8 cellular contexts compared by ENCODE assay signal in genomic region chr10:44978570-44979280, GRCh38. TPM values are rescaled to one million over a fixed set of nuclear protein-coding genes. Genes with fewer than 3 reads are reported as not detected.
DNase-seq lines count a peak whose midpoint lies in the region; ATAC-seq, FAIRE-seq and TF ChIP-seq lines count a peak whose summit lies in the region.

Gene DEPP1 (minus strand): TSS chr10:44978809. CDS start chr10:44978030, 779 bp downstream.

- peak within 1 kb of the TSS; percentile 48 for H3K27ac ChIP-seq in GM12878 (ENCODE audit: control insufficient read depth, insufficient read depth)

- BruUV-seq in GM12878 (replicated peaks; lab: Mats Ljungman, UMichigan) = no TSS peak

- no peaks in the 10 kb centered on the region for H3K9me3 ChIP-seq in GM12878 (replicated peaks; ENCODE audit: control insufficient read depth, insufficient read depth, low read length)

- peak within 1 kb of the TSS; percentile 41 for H3K9ac ChIP-seq in GM12878 (ENCODE audit: control insufficient read depth, insufficient read depth, low read length)

- 65% methylated on average over 12 of the region's 12 CpGs for WGBS in GM12878 (ENCODE audit: insufficient coverage, insufficient replicate concordance, low lambda C conversion rate, missing lambda C conversion rate)

- CTCF ChIA-PET in GM12878 (lab: Yijun Ruan, JAX) = interaction anchor here (0.7 to 10.1 kb wide), 7 partner anchors 10 to 271 kb away, joined by 3 to 181 read pairs (median 5); no protein-coding TSS in a partner anchor

- no peak within 1 kb of the TSS for H3K4me3 ChIP-seq in H7 (ENCODE audit: insufficient read depth, low read depth, low read length)
- H3K4me3 ChIP-seq in GM12878 = peak within 1 kb of the TSS; percentile 61

- peak in 1 of 3 experiments; percentile 11; a peak in 1 of 6 replicates for TF ChIP-seq CTCF in GM12878 (IDR thresholded peaks at IDR 0.05 in 2 of 3, conservative IDR thresholded peaks at IDR 0.05 in 1 of 3; ENCODE audit: control insufficient read depth in 2 of 3, extremely low read depth in 1 of 3, insufficient read depth in 1 of 3, low read depth in 3 of 3, low read length in 3 of 3)

- H4K20me1 ChIP-seq in GM12878 (ENCODE audit: control insufficient read depth, insufficient read depth) = no peaks in the 10 kb centered on the region

- H3K27me3 ChIP-seq in H7 (ENCODE audit: control insufficient read depth, insufficient read depth, low read length) = no peaks in the 10 kb centered on the region; the same call in 1 of the 2 replicates
- no peaks in the 10 kb centered on the region for H3K27me3 ChIP-seq in GM12878 (replicated peaks in 1 of 2; ENCODE audit: control insufficient read depth in 2 of 2, insufficient read depth in 2 of 2, low read length in 1 of 2)

- no peak for TF ChIP-seq EP300 in GM12878 (IDR thresholded peaks at IDR 0.05; ENCODE audit: borderline replicate concordance in 1 of 2, control insufficient read depth in 1 of 2, low read depth in 2 of 2, low read length in 2 of 2)

- no peak within 1 kb of the TSS for H2AFZ ChIP-seq in GM12878 (ENCODE audit: control insufficient read depth, low read depth, low read length)

- ATAC-seq in GM12878 = peak; percentile 3; the same call in 2 of the 3 replicates
- no peak for ATAC-seq in HG03520 (IDR thresholded peaks at IDR 0.05; ENCODE audit: unreplicated experiment)

- H3K4me1 ChIP-seq in GM12878 (ENCODE audit: control insufficient read depth, insufficient read depth, low read length) = peaks cover 57% of the 10 kb centered on the region

- intact Hi-C loops in GM12878 (cut with micrococcal nuclease; ENCODE audit: unreplicated experiment) = no loop called here

- peaks cover 11% of the 10 kb centered on the region for H3K79me2 ChIP-seq in GM12878 (ENCODE audit: control insufficient read depth, insufficient read depth, low read length)

- RAD21 ChIA-PET in GM12878 (lab: Charles Lee; ENCODE audit: unreplicated experiment) = interaction anchor here (0.7 to 7.7 kb wide), 5 partner anchors 10 to 49 kb away, joined by 3 to 124 read pairs (median 4); no protein-coding TSS in a partner anchor

- no peak for TF ChIP-seq RAD21 in GM12878 (IDR thresholded peaks at IDR 0.05; ENCODE audit: insufficient read depth, low read depth, low read length)

- peak; percentile 46 for DNase-seq in CMK (ENCODE audit: low read depth)
- DNase-seq in H7 = peak; percentile 88
- peak; percentile 68 for DNase-seq in NCI-H345 treated with DMSO at 0.1 percent for 48 hours (lab: John Stamatoyannopoulos, UW; ENCODE audit: unreplicated experiment)
- no peak for DNase-seq in GM12878 (ENCODE audit: low read depth, low spot score)
- peak; percentile 88 for DNase-seq in hepatic stellate cell (ENCODE audit: low spot score)
- peak; percentile 98 for DNase-seq in renal cortical epithelial cell (ENCODE audit: low read depth)
- no peak for DNase-seq in AML-193 (lab: John Stamatoyannopoulos, UW)

- H3K36me3 ChIP-seq in H7 (replicated peaks; ENCODE audit: control insufficient read depth, insufficient read depth, low read length) = no peaks in the 10 kb centered on the region; the same call in 1 of the 2 replicates
- peaks cover 0 to 1% of the 10 kb centered on the region in 2 experiments; a peak in 2 of 4 replicates for H3K36me3 ChIP-seq in GM12878 (ENCODE audit: control insufficient read depth in 2 of 2, insufficient read depth in 2 of 2, low read length in 1 of 2)

- SMC1A ChIA-PET in GM12878 (lab: Charles Lee; ENCODE audit: uncharacterized antibody, unreplicated experiment) = interaction anchor here (1.3 to 5.2 kb wide), 7 partner anchors 11 to 46 kb away, joined by 6 to 43 read pairs (median 8); partner anchors contain the start of gene ZNF22

- in situ Hi-C loops in GM12878 (cut with MboI) = loop anchor here (5.0 kb wide), 1 partner anchor 46 kb away; no protein-coding TSS in a partner anchor

- FAIRE-seq in GM12878 (lab: Jason Lieb, UNC) = no peak

- peak within 1 kb of the TSS; percentile 57 for H3K4me2 ChIP-seq in GM12878 (ENCODE audit: control insufficient read depth, insufficient read depth)

- TF ChIP-seq POLR2A in GM12878 (IDR thresholded peaks at IDR 0.05; ENCODE audit: low read depth, low read length) = peak; percentile 90

- POLR2A ChIA-PET in GM12878 (lab: Charles Lee) = interaction anchor here (1.0 to 7.4 kb wide), 8 partner anchors 13 to 46 kb away, joined by 3 to 110 read pairs (median 6); no protein-coding TSS in a partner anchor

TF ChIP-seq in GM12878, 131 proteins besides CTCF, POLR2A, EP300 and RAD21 (continues in another document):
- peak; percentile 94 for TF ChIP-seq MEF2A (IDR thresholded peaks at IDR 0.05; ENCODE audit: insufficient read depth, low read depth, low read length)
- no peak; the same call in 1 of the 2 replicates for TF ChIP-seq TCF3 (IDR thresholded peaks at IDR 0.05; ENCODE audit: borderline replicate concordance, insufficient read depth, low read depth, low read length)
- TF ChIP-seq NFXL1 (IDR thresholded peaks at IDR 0.05; ENCODE audit: borderline replicate concordance) = no peak
- TF ChIP-seq STAT1 (conservative IDR thresholded peaks at IDR 0.05) = no peak
- no peak for TF ChIP-seq CHD4 (IDR thresholded peaks at IDR 0.05)
- TF ChIP-seq SMC3 (IDR thresholded peaks at IDR 0.05; ENCODE audit: borderline replicate concordance, low read length) = no peak
- peak; percentile 94 for TF ChIP-seq POLR2AphosphoS2 (IDR thresholded peaks at IDR 0.05; ENCODE audit: low read depth, low read length)
- no peak for TF ChIP-seq ZNF24 (IDR thresholded peaks at IDR 0.05)
- TF ChIP-seq, protein P1, sequence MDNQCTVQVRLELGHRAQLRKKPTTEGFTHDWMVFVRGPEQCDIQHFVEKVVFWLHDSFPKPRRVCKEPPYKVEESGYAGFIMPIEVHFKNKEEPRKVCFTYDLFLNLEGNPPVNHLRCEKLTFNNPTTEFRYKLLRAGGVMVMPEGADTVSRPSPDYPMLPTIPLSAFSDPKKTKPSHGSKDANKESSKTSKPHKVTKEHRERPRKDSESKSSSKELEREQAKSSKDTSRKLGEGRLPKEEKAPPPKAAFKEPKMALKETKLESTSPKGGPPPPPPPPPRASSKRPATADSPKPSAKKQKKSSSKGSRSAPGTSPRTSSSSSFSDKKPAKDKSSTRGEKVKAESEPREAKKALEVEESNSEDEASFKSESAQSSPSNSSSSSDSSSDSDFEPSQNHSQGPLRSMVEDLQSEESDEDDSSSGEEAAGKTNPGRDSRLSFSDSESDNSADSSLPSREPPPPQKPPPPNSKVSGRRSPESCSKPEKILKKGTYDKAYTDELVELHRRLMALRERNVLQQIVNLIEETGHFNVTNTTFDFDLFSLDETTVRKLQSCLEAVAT (IDR thresholded peaks at IDR 0.05) = peak; percentile 54
- no peak for TF ChIP-seq ZNF217 (IDR thresholded peaks at IDR 0.05)
- no peak for TF ChIP-seq RBBP5 (conservative IDR thresholded peaks at IDR 0.05)
- TF ChIP-seq BHLHE40 (IDR thresholded peaks at IDR 0.05; ENCODE audit: borderline replicate concordance in 1 of 2, low read depth in 2 of 2, low read length in 1 of 2) = peak; percentile 44 to 51; a peak in 2 of 4 replicates
- TF ChIP-seq, protein P2, sequence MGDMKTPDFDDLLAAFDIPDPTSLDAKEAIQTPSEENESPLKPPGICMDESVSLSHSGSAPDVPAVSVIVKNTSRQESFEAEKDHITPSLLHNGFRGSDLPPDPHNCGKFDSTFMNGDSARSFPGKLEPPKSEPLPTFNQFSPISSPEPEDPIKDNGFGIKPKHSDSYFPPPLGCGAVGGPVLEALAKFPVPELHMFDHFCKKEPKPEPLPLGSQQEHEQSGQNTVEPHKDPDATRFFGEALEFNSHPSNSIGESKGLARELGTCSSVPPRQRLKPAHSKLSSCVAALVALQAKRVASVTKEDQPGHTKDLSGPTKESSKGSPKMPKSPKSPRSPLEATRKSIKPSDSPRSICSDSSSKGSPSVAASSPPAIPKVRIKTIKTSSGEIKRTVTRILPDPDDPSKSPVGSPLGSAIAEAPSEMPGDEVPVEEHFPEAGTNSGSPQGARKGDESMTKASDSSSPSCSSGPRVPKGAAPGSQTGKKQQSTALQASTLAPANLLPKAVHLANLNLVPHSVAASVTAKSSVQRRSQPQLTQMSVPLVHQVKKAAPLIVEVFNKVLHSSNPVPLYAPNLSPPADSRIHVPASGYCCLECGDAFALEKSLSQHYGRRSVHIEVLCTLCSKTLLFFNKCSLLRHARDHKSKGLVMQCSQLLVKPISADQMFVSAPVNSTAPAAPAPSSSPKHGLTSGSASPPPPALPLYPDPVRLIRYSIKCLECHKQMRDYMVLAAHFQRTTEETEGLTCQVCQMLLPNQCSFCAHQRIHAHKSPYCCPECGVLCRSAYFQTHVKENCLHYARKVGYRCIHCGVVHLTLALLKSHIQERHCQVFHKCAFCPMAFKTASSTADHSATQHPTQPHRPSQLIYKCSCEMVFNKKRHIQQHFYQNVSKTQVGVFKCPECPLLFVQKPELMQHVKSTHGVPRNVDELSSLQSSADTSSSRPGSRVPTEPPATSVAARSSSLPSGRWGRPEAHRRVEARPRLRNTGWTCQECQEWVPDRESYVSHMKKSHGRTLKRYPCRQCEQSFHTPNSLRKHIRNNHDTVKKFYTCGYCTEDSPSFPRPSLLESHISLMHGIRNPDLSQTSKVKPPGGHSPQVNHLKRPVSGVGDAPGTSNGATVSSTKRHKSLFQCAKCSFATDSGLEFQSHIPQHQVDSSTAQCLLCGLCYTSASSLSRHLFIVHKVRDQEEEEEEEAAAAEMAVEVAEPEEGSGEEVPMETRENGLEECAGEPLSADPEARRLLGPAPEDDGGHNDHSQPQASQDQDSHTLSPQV (IDR thresholded peaks at IDR 0.05) = no peak
- no peak for TF ChIP-seq MTA3 (IDR thresholded peaks at IDR 0.05; ENCODE audit: borderline replicate concordance, low read length)

RNA-seq across cellular contexts. Expression of gene DEPP1, which starts in this region (rescaled TPM):
- total RNA-seq in H7 (2014; rRNA removed; shearing (Covaris generic)) = 0.28 and 1.2 TPM in 2 replicates
- 23.8 and 31.1 TPM in 2 replicates for total RNA-seq in GM12878 (2013; cell fraction: nucleolus; rRNA removed)
- total RNA-seq in GM12878 (2014; rRNA removed) (7.8 and 8.4 TPM in 2 replicates), GM12878 (2014; rRNA removed; fragmentation: Illumina TruSeq; extraction: Trizol) (5.6 and 5.7 TPM in 2 replicates), GM12878 (2021) (8.6 and 8.9 TPM in 2 replicates), renal cortical epithelial cell (11.3 and 24.5 TPM in 2 replicates)
- 1.2 TPM for polyA plus RNA-seq in GM12878 (2011; ENCODE audit: low read depth)
- polyA plus RNA-seq in GM12878 (2011; rRNA removed) (2.4 and 4.5 TPM in 2 replicates), GM12878 (2014; fragmentation: Illumina TruSeq; extraction: Trizol) (3.8 and 6.1 TPM in 2 replicates), GM12878 (2014; fragmentation: Nextera tagmentation; extraction: Ambion mirVana) (1 to 10 TPM; 1.7 to 1.8 TPM), GM12878 (2014; rRNA removed) (8.5 TPM in 2 replicates), GM12878 (2016; fragmentation: Nextera tagmentation; extraction: Ambion mirVana) (10 to 100 TPM; 11.0 to 12.1 TPM)
- 5.2 and 6.2 TPM in 2 replicates for polyA plus RNA-seq in GM12878 (2011; cell fraction: cytosol; rRNA removed)
- polyA plus RNA-seq in GM12878 (2011; cell fraction: nucleus; rRNA removed) = 3.0 and 3.7 TPM in 2 replicates
- polyA plus RNA-seq in GM12878 (2012) = 2.1 and 4.4 TPM in 2 replicates
- 6.1 and 8.3 TPM in 2 replicates for polyA minus RNA-seq in GM12878 (2011; rRNA and poly(A)+ RNA removed)
- 2.6 and 3.1 TPM in 2 replicates for polyA minus RNA-seq in GM12878 (2011; cell fraction: cytosol; rRNA and poly(A)+ RNA removed)
- 8.7 and 10.1 TPM in 2 replicates for polyA minus RNA-seq in GM12878 (2011; cell fraction: nucleus; rRNA and poly(A)+ RNA removed)

Comparison
In these comparisons a context has a peak if more than half of its experiments do, and no peak if none do; other contexts are left out.
1. DNase-seq: peak in CMK (single experiment), H7 (single experiment), NCI-H345 treated with DMSO at 0.1 percent for 48 hours (single experiment), hepatic stellate cell (single experiment) and renal cortical epithelial cell (single experiment); none in GM12878 (single experiment) and AML-193 (0 of 2).